27 cellular contexts compared by ENCODE assay signal in the genomic region with DNA sequence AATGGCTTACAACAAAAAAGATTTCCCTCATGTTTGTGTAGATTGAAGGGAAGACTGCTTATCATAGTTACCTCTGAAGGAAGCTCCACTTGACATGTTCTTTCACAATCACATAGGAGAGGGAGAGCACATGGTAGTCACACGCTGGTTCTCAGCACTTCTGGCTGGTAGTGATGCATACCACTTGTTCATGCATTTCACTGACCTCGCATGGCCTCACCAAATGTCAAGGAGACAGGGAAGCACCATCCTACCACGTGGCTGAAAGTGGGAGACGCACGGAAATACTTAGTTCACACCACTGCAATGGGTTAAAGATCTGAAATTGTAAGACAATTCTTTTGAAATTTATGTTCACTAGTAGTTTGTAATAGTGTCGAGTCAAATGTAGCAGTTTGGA.
DNase-seq lines count a peak whose midpoint lies in the region; ATAC-seq and TF ChIP-seq lines count a peak whose summit lies in the region.
"Had no signal": no experiment of that assay in that cellular context is flagged by ENCODE, and none has a peak within 500 bp of the region (broad histone marks: within the 10 kb centered on the region; RNA-seq: fewer than 3 reads in every experiment).

No MANE protein-coding gene starts in this region.

- H2AK5ac ChIP-seq in trophoblast cell (ENCODE audit: low read length), result no peak overlapping the region

- no peaks in the 10 kb centered on the region for H3K79me2 ChIP-seq in trophoblast cell (ENCODE audit: control insufficient read depth, insufficient read depth, low read length, poor library complexity)

- no peak for TF ChIP-seq CTCF in NB4 (IDR thresholded peaks at IDR 0.05; ENCODE audit: low read depth, low read length)
- no peak for TF ChIP-seq CTCF in heart right ventricle (IDR thresholded peaks at IDR 0.05)

- no peak overlapping the region for H2BK120ac ChIP-seq in trophoblast cell (ENCODE audit: insufficient read depth, low read length, poor library complexity)

- DNase-seq in NB4 (ENCODE audit: low read depth) (peak; percentile 23), SK-MEL-5 (ENCODE audit: low read depth, low spot score) (peak; percentile 73), heart right ventricle (no peak), trophoblast cell (no peak), NCI-H1105 treated with DMSO at 0.1 percent for 48 hours (lab: John Stamatoyannopoulos, UW) (no peak)
- no peak for DNase-seq in stimulated activated naive CD4-positive, alpha-beta T cell (lab: John Stamatoyannopoulos, UW)
- DNase-seq: Caco-2; CD8-positive, alpha-beta T cell; DMS79 treated with DMSO at 0.1 percent for 48 hours; GF-D8; HFFc6; MM.1S; NCI-H1105; NCI-H146; NCI-H1930; NCI-H2107; NCI-H524 treated with DMSO at 0.1 percent for 48 hours; NCI-H82; NK-92 treated with Interleukin-12 subunit alpha and Interleukin-12 subunit beta, amount 100 ng/mL, for 24 hours; RPMI8226; SHP77 treated with DMSO at 0.1 percent for 48 hours had no signal

- H3K27me3 ChIP-seq in heart right ventricle (no peaks in the 10 kb centered on the region), trophoblast cell (ENCODE audit: insufficient read depth, low read length) (no peaks in the 10 kb centered on the region)

- H3K79me1 ChIP-seq in trophoblast cell (ENCODE audit: low read length), result no peaks in the 10 kb centered on the region

- H2BK5ac ChIP-seq in trophoblast cell (ENCODE audit: low read depth, low read length, poor library complexity), result no peak overlapping the region

- peak overlapping the region; percentile 94 for H3K23ac ChIP-seq in trophoblast cell (ENCODE audit: low read length)

- no peak overlapping the region for H2AFZ ChIP-seq in trophoblast cell (ENCODE audit: insufficient read depth, low read length, poor library complexity)
- H2AFZ ChIP-seq: GM23338 had no signal

- H3K4me3 ChIP-seq in NB4 (ENCODE audit: low read depth, low read length) (no peak overlapping the region), heart right ventricle (no peak overlapping the region), trophoblast cell (ENCODE audit: low read depth, low read length) (no peak overlapping the region)
- H3K4me3 ChIP-seq: GM23338, HAP-1, SK-N-MC had no signal

- TF ChIP-seq POLR2A in NB4 (IDR thresholded peaks at IDR 0.05; ENCODE audit: extremely low read depth, insufficient read length), result no peak

- H2BK12ac ChIP-seq in trophoblast cell (ENCODE audit: low read length), result no peak overlapping the region

- no peak overlapping the region for H3K4me2 ChIP-seq in trophoblast cell (ENCODE audit: low read length)
- H3K4me2 ChIP-seq: GM23338, KMS-11 had no signal

- 53 to 57% methylated on average over 6 of the region's 6 CpGs for WGBS in heart right ventricle, 2 donors
- no CpG with 5 or more reads among the region's 6 CpGs for WGBS in trophoblast cell (ENCODE audit: extremely low coverage, insufficient coverage, insufficient read length)

- intact Hi-C loops in heart right ventricle (cut with DNase I), result no loop called here

- no peaks in the 10 kb centered on the region for H3K9me3 ChIP-seq in heart right ventricle
- no peaks in the 10 kb centered on the region for H3K9me3 ChIP-seq in trophoblast cell (ENCODE audit: insufficient read depth, low read depth, low read length)
- H3K9me3 ChIP-seq: Caco-2, HAP-1 had no signal

- peak in 4 of 8 donors; percentile 29 to 85 (median 54) for ATAC-seq in heart right ventricle
- ATAC-seq in HG03175 (IDR thresholded peaks at IDR 0.05; ENCODE audit: unreplicated experiment), result no peak
- ATAC-seq: CD8-positive, alpha-beta T cell; GM23338 had no signal

- no peak overlapping the region for H3K4ac ChIP-seq in trophoblast cell (ENCODE audit: low read depth, low read length)

- H3K27ac ChIP-seq in heart right ventricle, result peak overlapping the region in 7 of 10 donors; percentile 56 to 91 (median 83)
- H3K27ac ChIP-seq in trophoblast cell (ENCODE audit: low read depth, low read length), result no peak overlapping the region
- H3K27ac ChIP-seq: C4-2B, KMS-11, SK-N-MC had no signal

- in situ Hi-C loops in SK-MEL-5 (cut with HindIII; ENCODE audit: low pct_unique_long_range_greater_than_20kb, low sequenced_read_pairs), result no loop called here

- H4K12ac ChIP-seq in trophoblast cell (ENCODE audit: low read depth, low read length), result no peak overlapping the region

- no peak overlapping the region for H3K14ac ChIP-seq in trophoblast cell (ENCODE audit: low read length)

- H4K91ac ChIP-seq in trophoblast cell (ENCODE audit: low read depth, low read length), result no peak overlapping the region

- H3K36me3 ChIP-seq in heart right ventricle, result no peaks in the 10 kb centered on the region
- H3K36me3 ChIP-seq in trophoblast cell (ENCODE audit: control insufficient read depth in 1 of 2, insufficient read depth in 2 of 2, low read length in 2 of 2), result no peaks in the 10 kb centered on the region
- H3K36me3 ChIP-seq: HAP-1 had no signal

- no peak overlapping the region for H3K18ac ChIP-seq in trophoblast cell (ENCODE audit: low read length)

- peaks cover 13 to 96% (median 62%) of the 10 kb centered on the region in 9 donors for H3K4me1 ChIP-seq in heart right ventricle
- peaks cover 4 to 7% of the 10 kb centered on the region in 2 experiments for H3K4me1 ChIP-seq in trophoblast cell (ENCODE audit: control insufficient read depth in 1 of 2, insufficient read depth in 2 of 2, low read length in 2 of 2)
- H3K4me1 ChIP-seq: Caco-2, HAP-1 had no signal

- no peak overlapping the region for H3K9ac ChIP-seq in trophoblast cell (ENCODE audit: low read length)
- H3K9ac ChIP-seq: KMS-11 had no signal

- H4K8ac ChIP-seq in trophoblast cell (ENCODE audit: low read depth, low read length), result no peak overlapping the region

Comparison
In these comparisons a context has a peak if more than half of its experiments do, and no peak if none do; other contexts are left out.
1. DNase-seq: peak in NB4 (single experiment) and SK-MEL-5 (single experiment); none in heart right ventricle (0 of 2), trophoblast cell (0 of 2), stimulated activated naive CD4-positive, alpha-beta T cell (0 of 6) and NCI-H1105 treated with DMSO at 0.1 percent for 48 hours (single experiment).